In the genomic region with DNA sequence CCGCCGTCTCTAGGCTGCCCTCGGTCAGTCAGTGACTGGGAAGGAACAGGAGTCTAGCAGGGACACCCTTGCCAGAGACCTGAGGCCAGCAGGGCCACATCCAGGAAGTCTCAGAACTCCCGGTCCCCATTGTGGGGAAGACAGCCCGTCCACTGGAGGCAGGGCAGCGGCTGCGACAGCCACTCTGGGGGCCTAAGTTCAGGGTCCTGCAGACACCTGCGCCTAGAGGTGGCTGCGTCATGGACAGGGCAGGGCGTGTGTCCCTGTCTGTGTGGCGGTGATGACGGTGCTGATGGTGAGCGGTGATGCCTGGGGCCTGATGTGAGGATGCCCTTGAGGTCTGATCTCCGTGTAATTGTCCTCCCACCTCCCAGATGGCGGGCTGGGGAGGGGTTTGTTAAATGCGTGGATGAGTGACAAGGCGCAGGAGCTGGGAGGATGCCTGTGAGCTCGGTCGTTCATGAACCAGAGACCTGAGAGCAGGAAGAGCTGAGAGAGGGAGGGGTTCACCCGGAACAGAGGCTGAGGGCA, we compare ENCODE assay signal across 2 cellular contexts.
TF ChIP-seq lines count a peak whose summit lies in the region.

No MANE protein-coding gene starts in this region.

TF ChIP-seq in H1, 55 proteins besides CTCF, POLR2A, EP300 and RAD21:
- no peak for TF ChIP-seq POLR2AphosphoS5 (IDR thresholded peaks at IDR 0.05; ENCODE audit: low read depth, low read length)
- TF ChIP-seq SP4 (IDR thresholded peaks at IDR 0.05; ENCODE audit: low read length): no peak
- TF ChIP-seq KDM1A (IDR thresholded peaks at IDR 0.05; ENCODE audit: borderline replicate concordance, low read length): no peak
- no peak for TF ChIP-seq PHF8 (conservative IDR thresholded peaks at IDR 0.05; ENCODE audit: low read depth, low read length)
- no peak for TF ChIP-seq CHD2 (IDR thresholded peaks at IDR 0.05; ENCODE audit: low read length)
- no peak for TF ChIP-seq JUND (IDR thresholded peaks at IDR 0.05; ENCODE audit: low read length)
- TF ChIP-seq CBX5 (IDR thresholded peaks at IDR 0.05; ENCODE audit: low read depth, low read length): no peak
- TF ChIP-seq FOSL1 (IDR thresholded peaks at IDR 0.05; ENCODE audit: insufficient read depth, low read depth, low read length): no peak
- no peak for TF ChIP-seq MAFK (IDR thresholded peaks at IDR 0.05; ENCODE audit: low read depth, low read length)
- TF ChIP-seq CEBPB (IDR thresholded peaks at IDR 0.05; ENCODE audit: low read depth, low read length): no peak

TF ChIP-seq in neural cell, 6 proteins besides CTCF, POLR2A, EP300 and RAD21:
- TF ChIP-seq TAF1 (IDR thresholded peaks at IDR 0.05; ENCODE audit: low read depth): no peak
- TF ChIP-seq, protein P1, sequence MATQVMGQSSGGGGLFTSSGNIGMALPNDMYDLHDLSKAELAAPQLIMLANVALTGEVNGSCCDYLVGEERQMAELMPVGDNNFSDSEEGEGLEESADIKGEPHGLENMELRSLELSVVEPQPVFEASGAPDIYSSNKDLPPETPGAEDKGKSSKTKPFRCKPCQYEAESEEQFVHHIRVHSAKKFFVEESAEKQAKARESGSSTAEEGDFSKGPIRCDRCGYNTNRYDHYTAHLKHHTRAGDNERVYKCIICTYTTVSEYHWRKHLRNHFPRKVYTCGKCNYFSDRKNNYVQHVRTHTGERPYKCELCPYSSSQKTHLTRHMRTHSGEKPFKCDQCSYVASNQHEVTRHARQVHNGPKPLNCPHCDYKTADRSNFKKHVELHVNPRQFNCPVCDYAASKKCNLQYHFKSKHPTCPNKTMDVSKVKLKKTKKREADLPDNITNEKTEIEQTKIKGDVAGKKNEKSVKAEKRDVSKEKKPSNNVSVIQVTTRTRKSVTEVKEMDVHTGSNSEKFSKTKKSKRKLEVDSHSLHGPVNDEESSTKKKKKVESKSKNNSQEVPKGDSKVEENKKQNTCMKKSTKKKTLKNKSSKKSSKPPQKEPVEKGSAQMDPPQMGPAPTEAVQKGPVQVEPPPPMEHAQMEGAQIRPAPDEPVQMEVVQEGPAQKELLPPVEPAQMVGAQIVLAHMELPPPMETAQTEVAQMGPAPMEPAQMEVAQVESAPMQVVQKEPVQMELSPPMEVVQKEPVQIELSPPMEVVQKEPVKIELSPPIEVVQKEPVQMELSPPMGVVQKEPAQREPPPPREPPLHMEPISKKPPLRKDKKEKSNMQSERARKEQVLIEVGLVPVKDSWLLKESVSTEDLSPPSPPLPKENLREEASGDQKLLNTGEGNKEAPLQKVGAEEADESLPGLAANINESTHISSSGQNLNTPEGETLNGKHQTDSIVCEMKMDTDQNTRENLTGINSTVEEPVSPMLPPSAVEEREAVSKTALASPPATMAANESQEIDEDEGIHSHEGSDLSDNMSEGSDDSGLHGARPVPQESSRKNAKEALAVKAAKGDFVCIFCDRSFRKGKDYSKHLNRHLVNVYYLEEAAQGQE (IDR thresholded peaks at IDR 0.05; ENCODE audit: borderline replicate concordance): no peak
- no peak for TF ChIP-seq POLR2AphosphoS5 (IDR thresholded peaks at IDR 0.05)
- TF ChIP-seq MXI1 (conservative IDR thresholded peaks at IDR 0.05; ENCODE audit: poor library complexity, severe bottlenecking): no peak
- no peak for TF ChIP-seq EZH2 (IDR thresholded peaks at IDR 0.05; ENCODE audit: borderline replicate concordance, insufficient read depth, low read length, poor library complexity, severe bottlenecking)
- no peak for TF ChIP-seq SMC3 (conservative IDR thresholded peaks at IDR 0.05; ENCODE audit: poor library complexity)
